In the genomic region with DNA sequence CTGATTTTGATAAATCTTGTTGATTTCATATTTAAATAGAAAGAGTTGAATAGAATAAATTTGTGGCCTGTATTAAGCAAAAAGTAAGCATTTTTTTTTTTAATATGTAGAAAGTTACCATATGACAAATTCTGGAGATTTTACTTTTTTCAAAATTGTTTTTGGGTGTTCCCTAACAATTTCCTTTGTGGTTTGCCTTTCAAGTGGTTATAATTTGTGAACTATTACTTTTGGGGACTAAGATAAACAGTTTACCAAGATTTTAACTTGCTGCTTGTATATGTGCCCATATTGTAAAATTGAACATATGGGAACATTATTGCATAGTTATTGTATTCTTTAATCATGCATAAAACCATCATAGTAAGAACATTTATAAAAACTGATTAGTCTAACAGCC, we compare ENCODE assay signal across 17 cellular contexts. TPM values are rescaled to one million over a fixed set of nuclear protein-coding genes. Genes with fewer than 3 reads are reported as not detected.
DNase-seq lines count a peak whose midpoint lies in the region; ATAC-seq, FAIRE-seq and TF ChIP-seq lines count a peak whose summit lies in the region.
"Had no signal": no experiment of that assay in that cellular context is flagged by ENCODE, and none has a peak within 500 bp of the region (broad histone marks: within the 10 kb centered on the region; RNA-seq: fewer than 3 reads in every experiment).

No MANE protein-coding gene starts in this region.

- H3K4me1 ChIP-seq in small intestine (ENCODE audit: control insufficient read depth in 2 of 2, insufficient read depth in 1 of 2, low read depth in 1 of 2, low read length in 1 of 2): no peaks in the 10 kb centered on the region

- no peak overlapping the region for H3K4me3 ChIP-seq in small intestine (ENCODE audit: low read depth in 1 of 2, low read length in 2 of 2)
- H3K4me3 ChIP-seq: BLaER1 treated with 17β-estradiol and CSF1 and Interleukin-3, amounts not matched to agents 10 nM and 100 nM had no signal

- no peak overlapping the region for H3K27ac Mint-ChIP-seq in T-helper 1 cell treated with Interleukin-12 subunit alpha and Interleukin-12 subunit beta and Interleukin-4 antibody, amounts not matched to agents 30 μg/mL and 1 μg/mL, for 36 hours
- peak overlapping the region; percentile 17 to 78 for H3K27ac Mint-ChIP-seq in natural killer cell
- no peak overlapping the region for H3K27ac Mint-ChIP-seq in natural killer cell treated with Interleukin-12 subunit alpha and Interleukin-12 subunit beta and Interleukin-15 and Interleukin-18, amount 100 ng/mL, for 72 hours
- H3K27ac Mint-ChIP-seq in activated naive CD8-positive, alpha-beta T cell treated with anti-CD3 and anti-CD28 coated beads, Interleukin-2, amount 10 ng/mL, durations not matched to agents 7 days and 5 days: no peak overlapping the region

- H3K27me3 ChIP-seq in small intestine (ENCODE audit: control insufficient read depth in 2 of 2, insufficient read depth in 2 of 2, low read length in 2 of 2): no peaks in the 10 kb centered on the region
- H3K27me3 ChIP-seq: BLaER1 treated with 17β-estradiol and CSF1 and Interleukin-3, amounts not matched to agents 10 nM and 100 nM had no signal

- H3K4me3 Mint-ChIP-seq in T-helper 1 cell treated with Interleukin-12 subunit alpha and Interleukin-12 subunit beta and Interleukin-4 antibody, amounts not matched to agents 30 μg/mL and 1 μg/mL, for 36 hours: peak overlapping the region; percentile 15
- H3K4me3 Mint-ChIP-seq in natural killer cell: peak overlapping the region; percentile 51
- H3K4me3 Mint-ChIP-seq in natural killer cell treated with Interleukin-12 subunit alpha and Interleukin-12 subunit beta and Interleukin-15 and Interleukin-18, amount 100 ng/mL, for 72 hours: no peak overlapping the region
- peak overlapping the region; percentile 16 for H3K4me3 Mint-ChIP-seq in activated naive CD8-positive, alpha-beta T cell treated with anti-CD3 and anti-CD28 coated beads, Interleukin-2, amount 10 ng/mL, durations not matched to agents 7 days and 5 days

- intact Hi-C loops in natural killer cell (cut with micrococcal nuclease): no loop called here

- no peak for DNase-seq in T-helper 1 cell
- DNase-seq in natural killer cell: no peak
- DNase-seq in natural killer cell treated with Interleukin-12 subunit alpha and Interleukin-12 subunit beta and Interleukin-15 and Interleukin-18, amount 100 ng/mL, for 72 hours (ENCODE audit: low spot score): no peak
- DNase-seq in activated naive CD8-positive, alpha-beta T cell treated with anti-CD3 and anti-CD28 coated beads, Interleukin-2, amount 10 ng/mL, durations not matched to agents 7 days and 5 days: no peak
- no peak for DNase-seq in small intestine
- DNase-seq in activated CD4-positive, CD25-positive, alpha-beta regulatory T cell treated with anti-CD3 and anti-CD28 coated beads, Interleukin-2, amount 50 U/mL, for 72 hours: no peak
- DNase-seq: DMS53, H7, MV-4-11, NCI-H1436 treated with DMSO at 0.1 percent for 48 hours, NCI-H2081, NCI-H510A treated with DMSO at 0.1 percent for 48 hours had no signal

- ATAC-seq in natural killer cell (no peak), HG03159 (IDR thresholded peaks at IDR 0.05; ENCODE audit: unreplicated experiment) (no peak)
- no peak for ATAC-seq in natural killer cell treated with Interleukin-12 subunit alpha and Interleukin-12 subunit beta and Interleukin-15 and Interleukin-18, amount 100 ng/mL, for 72 hours
- ATAC-seq in activated naive CD8-positive, alpha-beta T cell treated with anti-CD3 and anti-CD28 coated beads, Interleukin-2, amount 10 ng/mL, durations not matched to agents 7 days and 5 days (ENCODE audit: low read depth): no peak
- ATAC-seq: Panc1 had no signal

- peaks cover 13% of the 10 kb centered on the region for H3K9me3 Mint-ChIP-seq in T-helper 1 cell treated with Interleukin-12 subunit alpha and Interleukin-12 subunit beta and Interleukin-4 antibody, amounts not matched to agents 30 μg/mL and 1 μg/mL, for 36 hours
- no peaks in the 10 kb centered on the region for H3K9me3 Mint-ChIP-seq in natural killer cell
- H3K9me3 Mint-ChIP-seq in natural killer cell treated with Interleukin-12 subunit alpha and Interleukin-12 subunit beta and Interleukin-15 and Interleukin-18, amount 100 ng/mL, for 72 hours: peaks cover 3% of the 10 kb centered on the region
- peaks cover 7% of the 10 kb centered on the region for H3K9me3 Mint-ChIP-seq in activated naive CD8-positive, alpha-beta T cell treated with anti-CD3 and anti-CD28 coated beads, Interleukin-2, amount 10 ng/mL, durations not matched to agents 7 days and 5 days

- peaks cover 36% of the 10 kb centered on the region for H3K4me1 Mint-ChIP-seq in T-helper 1 cell treated with Interleukin-12 subunit alpha and Interleukin-12 subunit beta and Interleukin-4 antibody, amounts not matched to agents 30 μg/mL and 1 μg/mL, for 36 hours (ENCODE audit: low read depth)
- H3K4me1 Mint-ChIP-seq in natural killer cell: peaks cover 39 to 47% of the 10 kb centered on the region in 2 donors
- H3K4me1 Mint-ChIP-seq in natural killer cell treated with Interleukin-12 subunit alpha and Interleukin-12 subunit beta and Interleukin-15 and Interleukin-18, amount 100 ng/mL, for 72 hours (ENCODE audit: low read depth in 2 of 2): peaks cover 26 to 39% of the 10 kb centered on the region in 2 donors
- peaks cover 28% of the 10 kb centered on the region for H3K4me1 Mint-ChIP-seq in activated naive CD8-positive, alpha-beta T cell treated with anti-CD3 and anti-CD28 coated beads, Interleukin-2, amount 10 ng/mL, durations not matched to agents 7 days and 5 days

- no peak for TF ChIP-seq CTCF in natural killer cell (IDR thresholded peaks at IDR 0.05)

- H3K27me3 Mint-ChIP-seq in T-helper 1 cell treated with Interleukin-12 subunit alpha and Interleukin-12 subunit beta and Interleukin-4 antibody, amounts not matched to agents 30 μg/mL and 1 μg/mL, for 36 hours (ENCODE audit: low read depth): no peaks in the 10 kb centered on the region
- H3K27me3 Mint-ChIP-seq in natural killer cell (ENCODE audit: low read depth in 2 of 2): no peaks in the 10 kb centered on the region
- H3K27me3 Mint-ChIP-seq in natural killer cell treated with Interleukin-12 subunit alpha and Interleukin-12 subunit beta and Interleukin-15 and Interleukin-18, amount 100 ng/mL, for 72 hours: no peaks in the 10 kb centered on the region
- no peaks in the 10 kb centered on the region for H3K27me3 Mint-ChIP-seq in activated naive CD8-positive, alpha-beta T cell treated with anti-CD3 and anti-CD28 coated beads, Interleukin-2, amount 10 ng/mL, durations not matched to agents 7 days and 5 days

- no peak overlapping the region for H3K27ac ChIP-seq in small intestine (ENCODE audit: low read depth in 1 of 2, low read length in 1 of 2)
- H3K27ac ChIP-seq: 22Rv1; BLaER1 treated with 17β-estradiol and CSF1 and Interleukin-3, amounts not matched to agents 10 nM and 100 nM had no signal

- POLR2A ChIA-PET in activated naive CD8-positive, alpha-beta T cell treated with anti-CD3 and anti-CD28 coated beads, Interleukin-2, amount 10 ng/mL, durations not matched to agents 7 days and 5 days (lab: Charles Lee): interaction anchor here (0.6 kb wide), 1 partner anchor 182 kb away, joined by 3 read pairs; no protein-coding TSS in a partner anchor

- FAIRE-seq in small intestine (lab: Jason Lieb, UNC): peak; percentile 26

- no peaks in the 10 kb centered on the region for H3K9me3 ChIP-seq in small intestine (ENCODE audit: control insufficient read depth, low read depth)

- peaks cover 34% of the 10 kb centered on the region for H3K36me3 Mint-ChIP-seq in T-helper 1 cell treated with Interleukin-12 subunit alpha and Interleukin-12 subunit beta and Interleukin-4 antibody, amounts not matched to agents 30 μg/mL and 1 μg/mL, for 36 hours (ENCODE audit: low read depth)
- no peaks in the 10 kb centered on the region for H3K36me3 Mint-ChIP-seq in natural killer cell
- peaks cover 22% of the 10 kb centered on the region for H3K36me3 Mint-ChIP-seq in natural killer cell treated with Interleukin-12 subunit alpha and Interleukin-12 subunit beta and Interleukin-15 and Interleukin-18, amount 100 ng/mL, for 72 hours
- H3K36me3 Mint-ChIP-seq in activated naive CD8-positive, alpha-beta T cell treated with anti-CD3 and anti-CD28 coated beads, Interleukin-2, amount 10 ng/mL, durations not matched to agents 7 days and 5 days: peaks cover 45% of the 10 kb centered on the region

- H3K36me3 ChIP-seq in small intestine (ENCODE audit: control insufficient read depth in 2 of 2, insufficient read depth in 2 of 2, low read length in 2 of 2): peaks cover 0 to 2% of the 10 kb centered on the region in 2 donors

RNA-seq across cellular contexts. Expression of gene SLC30A7, which starts 34.6 kb away (rescaled TPM):
- total RNA-seq in natural killer cell: 10 to 100 TPM; 27.7 to 38.8 (median 36.2) TPM
- total RNA-seq in natural killer cell treated with Interleukin-12 subunit alpha and Interleukin-12 subunit beta and Interleukin-15 and Interleukin-18, amount 100 ng/mL, for 72 hours: 10 to 100 TPM; 54.6 to 66.2 TPM
- 10 to 100 TPM; 32.6 to 34.6 TPM for total RNA-seq in activated naive CD8-positive, alpha-beta T cell treated with anti-CD3 and anti-CD28 coated beads, Interleukin-2, amount 10 ng/mL, durations not matched to agents 7 days and 5 days
- polyA plus RNA-seq in small intestine: 1 to 10 TPM; 2.0 to 5.9 (median 2.2) TPM

RNA-seq across cellular contexts. Expression of gene EXTL2, which starts 35.9 kb away (rescaled TPM):
- 1 to 10 TPM; 3.5 to 5.8 (median 3.9) TPM for total RNA-seq in natural killer cell
- 1 to 10 TPM; 3.2 to 10.0 TPM for total RNA-seq in natural killer cell treated with Interleukin-12 subunit alpha and Interleukin-12 subunit beta and Interleukin-15 and Interleukin-18, amount 100 ng/mL, for 72 hours
- 1 to 10 TPM; 2.8 to 3.0 TPM for total RNA-seq in activated naive CD8-positive, alpha-beta T cell treated with anti-CD3 and anti-CD28 coated beads, Interleukin-2, amount 10 ng/mL, durations not matched to agents 7 days and 5 days
- 1 to 10 TPM; 1.3 to 5.2 (median 1.9) TPM for polyA plus RNA-seq in small intestine

Comparison
In these comparisons a context has a peak if more than half of its experiments do, and no peak if none do; other contexts are left out.
1. H3K27ac Mint-ChIP-seq: peak in natural killer cell (2 of 2); none in T-helper 1 cell treated with Interleukin-12 subunit alpha and Interleukin-12 subunit beta and Interleukin-4 antibody, amounts not matched to agents 30 μg/mL and 1 μg/mL, for 36 hours (single experiment), natural killer cell treated with Interleukin-12 subunit alpha and Interleukin-12 subunit beta and Interleukin-15 and Interleukin-18, amount 100 ng/mL, for 72 hours (0 of 2) and activated naive CD8-positive, alpha-beta T cell treated with anti-CD3 and anti-CD28 coated beads, Interleukin-2, amount 10 ng/mL, durations not matched to agents 7 days and 5 days (single experiment).